Comparison of ENCODE assay signal across 12 cellular contexts in the genomic region with DNA sequence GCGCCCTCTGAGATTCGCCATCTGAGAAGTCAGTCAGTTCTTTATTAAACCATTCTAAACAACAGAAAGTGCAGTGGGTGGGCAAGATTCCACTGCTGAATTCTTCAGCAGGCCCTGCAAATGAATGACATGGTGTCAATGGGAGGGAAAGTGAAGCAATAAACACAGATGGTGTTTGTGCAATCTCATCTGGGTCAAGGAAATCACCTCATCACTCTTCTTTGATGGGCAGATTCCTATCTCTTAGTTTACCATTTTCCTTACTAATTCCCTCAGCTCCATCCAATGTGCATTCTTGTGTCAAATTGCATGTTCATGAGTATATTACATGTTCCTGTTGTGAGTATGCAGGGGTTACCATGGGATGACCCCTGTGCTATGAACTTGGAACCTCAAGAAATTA.
DNase-seq lines count a peak whose midpoint lies in the region; ATAC-seq and TF ChIP-seq lines count a peak whose summit lies in the region.
"Had no signal": no experiment of that assay in that cellular context is flagged by ENCODE, and none has a peak within 500 bp of the region (broad histone marks: within the 10 kb centered on the region; RNA-seq: fewer than 3 reads in every experiment).

No MANE protein-coding gene starts in this region.

- no peak overlapping the region for H3K9ac ChIP-seq in fibroblast of lung (ENCODE audit: insufficient read depth, low read length)

- TF ChIP-seq CTCF in fibroblast of lung (conservative IDR thresholded peaks at IDR 0.05 in 1 of 2, IDR thresholded peaks at IDR 0.05 in 1 of 2; ENCODE audit: low read depth in 1 of 2, low read length in 2 of 2) = no peak

- H3K9me3 ChIP-seq in fibroblast of lung (ENCODE audit: control insufficient read depth, insufficient read depth, low read depth, low read length) = no peaks in the 10 kb centered on the region

- H2AFZ ChIP-seq in fibroblast of lung (ENCODE audit: low read length) = no peak overlapping the region

- no peaks in the 10 kb centered on the region for H3K27me3 ChIP-seq in fibroblast of lung (ENCODE audit: control insufficient read depth, insufficient read depth, low read length)

- no peaks in the 10 kb centered on the region for H4K20me1 ChIP-seq in fibroblast of lung (ENCODE audit: control insufficient read depth, extremely low read depth, insufficient read depth, low read length)

- in situ Hi-C loops in Caki2 (cut with HindIII; ENCODE audit: low pct_unique_long_range_greater_than_20kb, low sequenced_read_pairs) = no loop called here

- H3K4me3 ChIP-seq in fibroblast of lung (replicated peaks in 1 of 4; ENCODE audit: control extremely low read depth in 1 of 4, insufficient read depth in 1 of 4, low read depth in 3 of 4, low read length in 4 of 4) = no peak overlapping the region

- DNase-seq in Caki2 (ENCODE audit: low read depth) (peak; percentile 77), NOMO-1 treated with DMSO at 0.1 percent for 48 hours (lab: John Stamatoyannopoulos, UW; ENCODE audit: unreplicated experiment) (peak; percentile 59), fibroblast of lung (ENCODE audit: low read depth in 2 of 2) (peak; percentile 94 to 97), non-pigmented ciliary epithelial cell (ENCODE audit: low read depth) (peak; percentile 88), NCI-H526 (lab: John Stamatoyannopoulos, UW) (no peak), mesenteric fat pad (ENCODE audit: low spot score) (no peak)
- DNase-seq: CD4-positive, alpha-beta T cell; NCI-H2107; right cardiac atrium had no signal

- H3K79me2 ChIP-seq in fibroblast of lung (ENCODE audit: control insufficient read depth, insufficient read depth, low read length) = no peaks in the 10 kb centered on the region

- no peaks in the 10 kb centered on the region for H3K36me3 ChIP-seq in fibroblast of lung (ENCODE audit: control insufficient read depth, insufficient read depth, low read length)

- ATAC-seq in HG03432 (IDR thresholded peaks at IDR 0.05; ENCODE audit: unreplicated experiment) = no peak
- ATAC-seq in GM19023 (IDR thresholded peaks at IDR 0.05; ENCODE audit: unreplicated experiment) = no peak
- ATAC-seq: activated CD4-positive, CD25-positive, alpha-beta regulatory T cell treated with anti-CD3 and anti-CD28 coated beads, Interleukin-2, amount 50 U/mL, for 24 hours; right cardiac atrium had no signal

- peak overlapping the region; percentile 71 for H3K27ac ChIP-seq in fibroblast of lung (ENCODE audit: insufficient read depth, low read length)

- no peak overlapping the region for H3K4me2 ChIP-seq in fibroblast of lung (ENCODE audit: extremely low read depth, insufficient read depth, low read length)

- peaks cover 24% of the 10 kb centered on the region for H3K4me1 ChIP-seq in fibroblast of lung (ENCODE audit: control insufficient read depth, extremely low read depth, insufficient read depth, low read length)

Comparison
In these comparisons a context has a peak if more than half of its experiments do, and no peak if none do; other contexts are left out.
1. DNase-seq: peak in Caki2 (single experiment), NOMO-1 treated with DMSO at 0.1 percent for 48 hours (single experiment), fibroblast of lung (2 of 2) and non-pigmented ciliary epithelial cell (single experiment); none in NCI-H526 (0 of 2) and mesenteric fat pad (single experiment).